In the genomic region with DNA sequence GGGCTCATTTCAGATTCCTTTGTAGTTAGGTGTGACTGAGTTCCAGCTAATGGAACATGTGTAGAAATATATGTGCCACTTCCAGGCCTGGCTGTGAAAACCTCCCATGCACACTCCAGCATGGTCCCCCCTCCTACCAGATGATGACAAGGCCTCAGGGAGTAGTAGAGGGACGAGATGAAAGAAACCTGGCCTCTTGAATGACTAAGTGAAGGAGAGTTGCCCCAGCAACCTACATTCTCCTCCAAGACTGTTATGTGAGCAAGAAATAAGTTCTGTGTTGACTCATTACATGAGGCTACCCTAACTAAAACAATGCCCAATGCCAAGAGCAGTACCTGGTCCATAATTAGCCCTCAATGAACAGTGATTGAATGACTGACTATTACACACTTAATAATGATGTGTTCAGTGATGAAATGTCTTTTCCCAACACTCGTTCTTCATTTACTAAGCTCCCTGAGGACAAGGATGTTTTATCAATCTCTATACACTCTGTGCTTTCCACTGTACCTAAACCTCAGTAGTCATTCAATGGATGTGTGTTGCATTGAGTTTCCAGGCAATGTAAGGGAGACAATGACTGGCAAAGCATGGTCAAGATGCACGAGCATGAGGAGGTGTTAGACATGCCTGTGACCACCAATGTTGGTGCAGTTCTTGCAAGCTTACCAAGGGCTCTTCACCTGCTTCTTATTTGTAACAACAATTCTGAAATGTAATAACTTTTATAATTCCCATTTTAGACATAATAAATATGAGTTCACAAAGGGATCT, we compare ENCODE assay signal across 11 cellular contexts.
A peak's percentile ranks its signal among the peaks of the same experiment; 100 is the strongest.
DNase-seq lines count a peak whose midpoint lies in the region; ATAC-seq and TF ChIP-seq lines count a peak whose summit lies in the region.
"Had no signal": no experiment of that assay in that cellular context is flagged by ENCODE, and none has a peak within 500 bp of the region (broad histone marks: within the 10 kb centered on the region; RNA-seq: fewer than 3 reads in every experiment).

No MANE protein-coding gene starts in this region.

- no peaks in the 10 kb centered on the region for H3K9me3 Mint-ChIP-seq in activated naive CD8-positive, alpha-beta T cell (ENCODE audit: low read depth)
- H3K9me3 Mint-ChIP-seq: central memory CD8-positive, alpha-beta T cell had no signal

- H3K36me3 ChIP-seq in upper lobe of right lung = no peaks in the 10 kb centered on the region
- H3K36me3 ChIP-seq in ovary = no peaks in the 10 kb centered on the region

- H3K4me3 Mint-ChIP-seq in activated naive CD8-positive, alpha-beta T cell = no peak overlapping the region
- H3K4me3 Mint-ChIP-seq: central memory CD8-positive, alpha-beta T cell had no signal

- H3K27ac ChIP-seq in upper lobe of right lung (no peak overlapping the region), ovary (no peak overlapping the region)
- H3K27ac ChIP-seq: KMS-11 had no signal

- H3K27me3 ChIP-seq in upper lobe of right lung = no peaks in the 10 kb centered on the region
- H3K27me3 ChIP-seq in ovary = no peaks in the 10 kb centered on the region

- DNase-seq in AG20443 (ENCODE audit: low spot score) (peak; percentile 38), omental fat pad (ENCODE audit: low spot score) (no peak), upper lobe of right lung (no peak), ovary (no peak), NOMO-1 (lab: John Stamatoyannopoulos, UW; ENCODE audit: unreplicated experiment in 2 of 2) (no peak)
- DNase-seq: NCI-H82 had no signal

- no peak for TF ChIP-seq POLR2A in ovary (IDR thresholded peaks at IDR 0.05)

- ATAC-seq in HG03378 (IDR thresholded peaks at IDR 0.05; ENCODE audit: unreplicated experiment) (peak; percentile 43), omental fat pad (ENCODE audit: low FRiP score) (peak; percentile 41), upper lobe of right lung (no peak), GM21447 (IDR thresholded peaks at IDR 0.05; ENCODE audit: unreplicated experiment) (no peak)

- intact Hi-C loops in upper lobe of right lung (cut with DNase I) (no loop called here), ovary (cut with DNase I) (no loop called here)

- TF ChIP-seq CTCF in omental fat pad (IDR thresholded peaks at IDR 0.05) (no peak), upper lobe of right lung (IDR thresholded peaks at IDR 0.05) (no peak), ovary (IDR thresholded peaks at IDR 0.05) (no peak)

- H3K27ac Mint-ChIP-seq in activated naive CD8-positive, alpha-beta T cell = peak overlapping the region; percentile 23

- H3K36me3 Mint-ChIP-seq in activated naive CD8-positive, alpha-beta T cell = peaks cover 2% of the 10 kb centered on the region

- peaks cover 39% of the 10 kb centered on the region for H3K4me1 Mint-ChIP-seq in activated naive CD8-positive, alpha-beta T cell (ENCODE audit: low read depth)

- H3K9me3 ChIP-seq in upper lobe of right lung (no peaks in the 10 kb centered on the region), ovary (no peaks in the 10 kb centered on the region)

- no peak overlapping the region for H3K4me3 ChIP-seq in upper lobe of right lung
- no peak overlapping the region for H3K4me3 ChIP-seq in ovary

- 80 to 83% (median 80%) methylated on average over 3 of the region's 3 CpGs for WGBS in ovary, 3 donors

- no peak for TF ChIP-seq EP300 in ovary (IDR thresholded peaks at IDR 0.05)

- H3K4me1 ChIP-seq in upper lobe of right lung (no peaks in the 10 kb centered on the region), ovary (ENCODE audit: insufficient read depth) (peaks cover 9% of the 10 kb centered on the region)

- H3K27me3 Mint-ChIP-seq in activated naive CD8-positive, alpha-beta T cell = no peaks in the 10 kb centered on the region
- H3K27me3 Mint-ChIP-seq: central memory CD8-positive, alpha-beta T cell had no signal

Comparison
In these comparisons a context has a peak if more than half of its experiments do, and no peak if none do; other contexts are left out.
1. ATAC-seq: peak in HG03378 (single experiment) and omental fat pad (single experiment); none in upper lobe of right lung (single experiment) and GM21447 (single experiment).